In the genomic region with DNA sequence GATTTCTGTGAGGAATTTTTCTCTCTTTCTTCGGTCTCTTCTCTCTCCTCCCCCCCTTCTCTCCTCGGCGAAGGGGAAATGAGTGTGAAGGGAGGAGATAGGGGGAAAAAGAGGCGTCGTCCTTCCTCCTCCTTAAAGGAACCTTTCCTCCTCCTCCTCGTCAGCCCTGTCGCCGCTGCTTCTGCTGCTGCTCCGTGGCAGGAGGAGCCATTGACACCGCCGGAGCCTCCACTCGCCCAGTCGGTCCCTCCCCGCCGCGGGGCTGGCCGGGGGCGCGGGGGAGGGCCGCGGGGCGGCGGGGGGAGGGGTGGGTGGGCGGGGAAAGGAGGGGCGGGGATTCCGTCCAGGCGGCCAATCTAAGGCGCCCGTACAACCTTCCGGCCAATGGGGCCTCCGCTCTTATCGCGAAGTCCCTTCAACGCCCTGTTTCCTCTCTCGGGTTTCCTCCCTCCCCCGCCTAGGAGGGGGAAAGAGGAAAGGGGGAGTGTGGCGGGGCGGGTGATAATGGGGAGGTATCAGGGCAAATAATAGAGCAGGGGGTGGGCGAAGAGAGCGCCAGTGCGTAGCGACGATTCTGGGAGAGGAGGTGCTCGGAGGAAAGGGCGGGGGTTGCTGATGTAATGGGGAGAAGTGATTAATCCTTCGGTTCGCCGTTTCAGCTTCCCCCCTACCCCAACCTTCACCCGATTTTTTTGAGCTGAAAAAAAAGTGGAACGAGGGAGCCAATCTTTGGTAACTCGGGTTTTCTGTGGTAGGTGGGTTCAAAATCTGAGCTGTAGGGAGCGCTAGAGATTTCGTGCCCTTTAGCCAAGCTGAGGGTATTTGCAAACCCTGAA, we compare ENCODE assay signal across 8 cellular contexts. TPM values are rescaled to one million over a fixed set of nuclear protein-coding genes. Genes with fewer than 3 reads are reported as not detected.
A peak's percentile ranks its signal among the peaks of the same experiment; 100 is the strongest.
DNase-seq lines count a peak whose midpoint lies in the region; ATAC-seq lines count a peak whose summit lies in the region.

Gene FBXO11 (minus strand): TSS at position 238 of the 836 bp plus-strand sequence. CDS start 778 bp downstream, outside the sequence.

- peak; percentile 84 for ATAC-seq in GM19372 (IDR thresholded peaks at IDR 0.05; ENCODE audit: low read depth, unreplicated experiment)
- peak; percentile 74 for ATAC-seq in HG03558 (IDR thresholded peaks at IDR 0.05; ENCODE audit: extremely low read depth, unreplicated experiment)
- ATAC-seq in left lobe of liver = peak; percentile 87

- DNase-seq in CD1c-positive myeloid dendritic cell (ENCODE audit: extremely low spot score) (peak; percentile 98), NCI-H748 (lab: John Stamatoyannopoulos, UW; ENCODE audit: unreplicated experiment) (peak; percentile 98), dedifferentiated amniotic fluid mesenchymal stem cell (ENCODE audit: extremely low spot score) (peak; percentile 98), left lobe of liver (ENCODE audit: low spot score) (peak; percentile 98)
- DNase-seq in activated CD4-positive, alpha-beta T cell treated with anti-CD3 and anti-CD28 coated beads, Interleukin-2, amount 50 U/mL, for 1 hour = peak; percentile 95
- DNase-seq in stimulated activated CD4-positive, alpha-beta T cell treated with anti-CD3 and anti-CD28 coated beads, Interleukin-2, amount 100 ng/mL, for 4 hours (ENCODE audit: low read depth) = peak; percentile 97

RNA-seq across cellular contexts. Expression of gene FBXO11, which starts in this region (rescaled TPM):
- total RNA-seq in left lobe of liver = 21.0 TPM

Comparison
In these comparisons a context has a peak if more than half of its experiments do, and no peak if none do; other contexts are left out.
1. Peak in every context shown above with its lines: DNase-seq and ATAC-seq.